In the genomic region with DNA sequence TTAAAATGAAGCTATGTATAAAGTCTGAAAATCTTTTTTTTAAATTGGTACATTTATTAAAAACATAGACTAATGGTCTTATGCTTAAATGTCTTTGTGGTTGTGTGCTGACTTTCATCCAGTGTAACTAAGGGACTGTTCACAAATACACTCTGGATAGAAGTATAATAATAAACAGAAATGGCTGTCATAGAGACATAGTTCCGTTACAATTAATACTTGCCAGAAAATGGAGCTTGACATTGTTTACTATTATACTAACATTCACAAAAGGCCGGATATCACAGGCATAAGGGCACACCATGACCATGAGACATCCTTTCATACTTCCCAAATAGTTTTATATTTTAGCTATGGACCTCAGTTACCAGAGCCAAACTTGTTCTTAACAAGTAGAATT, we compare ENCODE assay signal across 9 cellular contexts.
"Had no signal": no experiment of that assay in that cellular context is flagged by ENCODE, and none has a peak within 500 bp of the region (broad histone marks: within the 10 kb centered on the region; RNA-seq: fewer than 3 reads in every experiment).

No MANE protein-coding gene starts in this region.

- H2AFZ ChIP-seq: GM23248, GM23338 had no signal

- H3K4me1 ChIP-seq: HAP-1 had no signal

- H3K9me3 ChIP-seq: HAP-1 had no signal

- H3K4me3 ChIP-seq: GM23248, GM23338, HAP-1 had no signal

- H3K27ac ChIP-seq: GM23248 had no signal

- H3K27ac Mint-ChIP-seq: GM23338, HFFc6 had no signal

- H3K9ac ChIP-seq: GM23248 had no signal

- H3K4me1 Mint-ChIP-seq: GM23338, H9 had no signal

- FAIRE-seq: H1, H54 had no signal

- H3K4me3 Mint-ChIP-seq: GM23338, H9, HFFc6 had no signal

- H3K4me2 ChIP-seq: GM23338 had no signal

- DNase-seq: GM23248, GOT3, H7, H9, HFFc6 had no signal

- H3K36me3 ChIP-seq: HAP-1 had no signal

- ATAC-seq: GM23338 had no signal
